1 cellular context compared by ENCODE assay signal in the genomic region with DNA sequence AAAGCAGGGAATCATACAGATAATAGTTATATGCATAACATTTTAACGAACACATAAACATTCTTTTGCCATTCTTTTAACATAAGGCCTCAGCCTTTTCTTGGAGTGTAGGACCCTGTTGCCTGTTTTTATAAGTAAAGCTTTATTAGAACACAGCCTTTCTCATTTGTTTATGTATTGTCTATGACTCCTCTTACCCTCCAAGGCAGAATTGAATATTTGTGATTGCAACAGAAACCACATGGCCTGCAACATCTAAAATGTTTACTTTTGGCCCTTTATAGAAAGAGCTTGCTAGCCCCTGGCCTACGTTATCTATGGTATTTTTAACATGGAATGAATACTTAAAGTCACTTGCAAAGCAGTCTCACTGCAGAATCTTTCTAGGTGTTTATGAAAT.
TF ChIP-seq lines count a peak whose summit lies in the region.

No MANE protein-coding gene starts in this region.

TF ChIP-seq in GM12878, 131 proteins besides CTCF, POLR2A, EP300 and RAD21:
- TF ChIP-seq, protein P1, sequence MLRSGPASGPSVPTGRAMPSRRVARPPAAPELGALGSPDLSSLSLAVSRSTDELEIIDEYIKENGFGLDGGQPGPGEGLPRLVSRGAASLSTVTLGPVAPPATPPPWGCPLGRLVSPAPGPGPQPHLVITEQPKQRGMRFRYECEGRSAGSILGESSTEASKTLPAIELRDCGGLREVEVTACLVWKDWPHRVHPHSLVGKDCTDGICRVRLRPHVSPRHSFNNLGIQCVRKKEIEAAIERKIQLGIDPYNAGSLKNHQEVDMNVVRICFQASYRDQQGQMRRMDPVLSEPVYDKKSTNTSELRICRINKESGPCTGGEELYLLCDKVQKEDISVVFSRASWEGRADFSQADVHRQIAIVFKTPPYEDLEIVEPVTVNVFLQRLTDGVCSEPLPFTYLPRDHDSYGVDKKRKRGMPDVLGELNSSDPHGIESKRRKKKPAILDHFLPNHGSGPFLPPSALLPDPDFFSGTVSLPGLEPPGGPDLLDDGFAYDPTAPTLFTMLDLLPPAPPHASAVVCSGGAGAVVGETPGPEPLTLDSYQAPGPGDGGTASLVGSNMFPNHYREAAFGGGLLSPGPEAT (IDR thresholded peaks at IDR 0.05; ENCODE audit: low read depth): no peak
- TF ChIP-seq ASH2L (IDR thresholded peaks at IDR 0.05; ENCODE audit: borderline replicate concordance, low read depth): no peak
- TF ChIP-seq, protein P2, sequence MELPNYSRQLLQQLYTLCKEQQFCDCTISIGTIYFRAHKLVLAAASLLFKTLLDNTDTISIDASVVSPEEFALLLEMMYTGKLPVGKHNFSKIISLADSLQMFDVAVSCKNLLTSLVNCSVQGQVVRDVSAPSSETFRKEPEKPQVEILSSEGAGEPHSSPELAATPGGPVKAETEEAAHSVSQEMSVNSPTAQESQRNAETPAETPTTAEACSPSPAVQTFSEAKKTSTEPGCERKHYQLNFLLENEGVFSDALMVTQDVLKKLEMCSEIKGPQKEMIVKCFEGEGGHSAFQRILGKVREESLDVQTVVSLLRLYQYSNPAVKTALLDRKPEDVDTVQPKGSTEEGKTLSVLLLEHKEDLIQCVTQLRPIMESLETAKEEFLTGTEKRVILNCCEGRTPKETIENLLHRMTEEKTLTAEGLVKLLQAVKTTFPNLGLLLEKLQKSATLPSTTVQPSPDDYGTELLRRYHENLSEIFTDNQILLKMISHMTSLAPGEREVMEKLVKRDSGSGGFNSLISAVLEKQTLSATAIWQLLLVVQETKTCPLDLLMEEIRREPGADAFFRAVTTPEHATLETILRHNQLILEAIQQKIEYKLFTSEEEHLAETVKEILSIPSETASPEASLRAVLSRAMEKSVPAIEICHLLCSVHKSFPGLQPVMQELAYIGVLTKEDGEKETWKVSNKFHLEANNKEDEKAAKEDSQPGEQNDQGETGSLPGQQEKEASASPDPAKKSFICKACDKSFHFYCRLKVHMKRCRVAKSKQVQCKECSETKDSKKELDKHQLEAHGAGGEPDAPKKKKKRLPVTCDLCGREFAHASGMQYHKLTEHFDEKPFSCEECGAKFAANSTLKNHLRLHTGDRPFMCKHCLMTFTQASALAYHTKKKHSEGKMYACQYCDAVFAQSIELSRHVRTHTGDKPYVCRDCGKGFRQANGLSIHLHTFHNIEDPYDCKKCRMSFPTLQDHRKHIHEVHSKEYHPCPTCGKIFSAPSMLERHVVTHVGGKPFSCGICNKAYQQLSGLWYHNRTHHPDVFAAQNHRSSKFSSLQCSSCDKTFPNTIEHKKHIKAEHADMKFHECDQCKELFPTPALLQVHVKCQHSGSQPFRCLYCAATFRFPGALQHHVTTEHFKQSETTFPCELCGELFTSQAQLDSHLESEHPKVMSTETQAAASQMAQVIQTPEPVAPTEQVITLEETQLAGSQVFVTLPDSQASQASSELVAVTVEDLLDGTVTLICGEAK (IDR thresholded peaks at IDR 0.05; ENCODE audit: borderline replicate concordance): peak; percentile 54; the same call in 1 of the 2 replicates
